Comparison of ENCODE assay signal across 8 cellular contexts in genomic region chr4:73068496-73069337, GRCh38. TPM values are rescaled to one million over a fixed set of nuclear protein-coding genes. Genes with fewer than 3 reads are reported as not detected.
DNase-seq lines count a peak whose midpoint lies in the region; ATAC-seq and TF ChIP-seq lines count a peak whose summit lies in the region.

No MANE protein-coding gene starts in this region.

- peak overlapping the region; percentile 83 for H3K9ac ChIP-seq in muscle layer of colon (ENCODE audit: low read length)

- TF ChIP-seq CTCF in endothelial cell (IDR thresholded peaks at IDR 0.05; ENCODE audit: unreplicated experiment), result no peak

- H3K9me3 Mint-ChIP-seq in endothelial cell (ENCODE audit: unreplicated experiment), result no peaks in the 10 kb centered on the region

- H3K27me3 ChIP-seq in muscle layer of colon (ENCODE audit: control insufficient read depth in 1 of 2, insufficient read depth in 2 of 2, low read length in 2 of 2), result no peaks in the 10 kb centered on the region

- H3K4me3 ChIP-seq in Jurkat, Clone E6-1 (ENCODE audit: low read length), result peak overlapping the region; percentile 74
- peak overlapping the region; percentile 66 to 96 for H3K4me3 ChIP-seq in muscle layer of colon (ENCODE audit: low read depth in 1 of 2, low read length in 2 of 2)

- peak; percentile 0 for ATAC-seq in GM21423 (IDR thresholded peaks at IDR 0.05; ENCODE audit: unreplicated experiment)

- H3K4me1 Mint-ChIP-seq in endothelial cell (ENCODE audit: unreplicated experiment), result peaks cover 15% of the 10 kb centered on the region

- peak overlapping the region; percentile 94 for H3K4me3 Mint-ChIP-seq in endothelial cell (ENCODE audit: unreplicated experiment)

- peak overlapping the region; percentile 99 for H3K27ac Mint-ChIP-seq in endothelial cell (ENCODE audit: unreplicated experiment)

- H3K9me3 ChIP-seq in muscle layer of colon (ENCODE audit: low read length), result no peaks in the 10 kb centered on the region

- peaks cover 6% of the 10 kb centered on the region for H3K36me3 ChIP-seq in muscle layer of colon (ENCODE audit: insufficient read depth, low read length)

- H3K27ac ChIP-seq in muscle layer of colon (ENCODE audit: low read depth, low read length), result peak overlapping the region; percentile 91

- DNase-seq in DMS79 (lab: John Stamatoyannopoulos, UW) (peak; percentile 0), SKM-1 treated with dmso at 0.1 percent for 144 hours (lab: John Stamatoyannopoulos, UW; ENCODE audit: unreplicated experiment) (peak; percentile 53), endothelial cell (ENCODE audit: low spot score) (peak; percentile 7), GOT3 (lab: John Stamatoyannopoulos, UW) (no peak), cortex of kidney (lab: John Stamatoyannopoulos, UW) (no peak)
- peak; percentile 60 for DNase-seq in Jurkat, Clone E6-1 (ENCODE audit: low read depth, low spot score)

- H3K4me1 ChIP-seq in muscle layer of colon (ENCODE audit: insufficient read depth, low read length), result peaks cover 17% of the 10 kb centered on the region

- H3K36me3 Mint-ChIP-seq in endothelial cell (ENCODE audit: low read depth, unreplicated experiment), result peaks cover 9% of the 10 kb centered on the region

- H3K27me3 Mint-ChIP-seq in endothelial cell (ENCODE audit: unreplicated experiment), result peaks cover 9% of the 10 kb centered on the region

RNA-seq across cellular contexts. Expression of gene COX18, which starts 0.8 kb away (rescaled TPM):
- 15.1 TPM for polyA plus RNA-seq in Jurkat, Clone E6-1 (2012; ENCODE audit: insufficient read depth, insufficient read length)
- 14.4 TPM for total RNA-seq in endothelial cell (ENCODE audit: unreplicated experiment)

Comparison
In these comparisons a context has a peak if more than half of its experiments do, and no peak if none do; other contexts are left out.
1. DNase-seq: peak in DMS79 (single experiment), Jurkat, Clone E6-1 (single experiment), SKM-1 treated with dmso at 0.1 percent for 144 hours (single experiment) and endothelial cell (single experiment); none in GOT3 (single experiment) and cortex of kidney (single experiment).